Comparison of ENCODE assay signal across 8 cellular contexts in the genomic region with DNA sequence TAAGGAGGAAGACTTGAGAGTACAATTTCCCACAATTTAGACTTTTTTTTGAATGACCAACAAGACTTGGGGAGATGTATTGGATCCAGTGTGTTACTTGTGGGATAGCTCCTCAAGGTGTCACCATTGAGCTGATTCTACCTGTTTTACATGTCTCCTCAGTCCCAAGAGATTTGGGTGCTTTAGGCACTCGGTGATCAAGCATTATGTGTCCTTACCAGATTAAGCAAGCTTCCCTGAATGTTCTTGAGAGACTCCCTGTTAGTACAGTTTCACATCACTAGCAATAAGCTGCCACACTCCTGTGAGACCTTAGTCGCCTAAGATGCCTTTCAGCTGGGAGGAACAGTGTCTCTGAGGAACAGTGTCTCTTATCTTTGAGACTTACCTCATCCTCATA.
A peak's percentile ranks its signal among the peaks of the same experiment; 100 is the strongest.
DNase-seq lines count a peak whose midpoint lies in the region; ATAC-seq and TF ChIP-seq lines count a peak whose summit lies in the region.

No MANE protein-coding gene starts in this region.

- DNase-seq in NCI-H2171 treated with DMSO at 0.1 percent for 48 hours (lab: John Stamatoyannopoulos, UW) (peak; percentile 32), dermis microvascular lymphatic vessel endothelial cell (ENCODE audit: low read depth in 2 of 2) (peak; percentile 3 to 5), psoas muscle (no peak), left colon (no peak), posterior vena cava (ENCODE audit: low spot score) (no peak)

- peaks cover 25% of the 10 kb centered on the region for H3K4me1 ChIP-seq in psoas muscle

- peak; percentile 32 for TF ChIP-seq CTCF in psoas muscle (IDR thresholded peaks at IDR 0.05)

- no peaks in the 10 kb centered on the region for H3K27me3 ChIP-seq in psoas muscle (ENCODE audit: insufficient read depth in 3 of 3, low read length in 2 of 3)

- intact Hi-C loops in psoas muscle (cut with DNase I), result no loop called here
- intact Hi-C loops in left colon (cut with DNase I, micrococcal nuclease), result no loop called here
- intact Hi-C loops in posterior vena cava (cut with DNase I), result no loop called here

- WGBS in psoas muscle, 3 donors, result 35 to 64% (median 38%) methylated on average over 2 of the region's 2 CpGs

- H3K4me3 ChIP-seq in psoas muscle, result no peak overlapping the region

- no peaks in the 10 kb centered on the region for H3K9me3 ChIP-seq in psoas muscle

- peak; percentile 88 for ATAC-seq in GM18498 (IDR thresholded peaks at IDR 0.05; ENCODE audit: unreplicated experiment)
- ATAC-seq in HG02870 (IDR thresholded peaks at IDR 0.05; ENCODE audit: unreplicated experiment), result peak; percentile 79
- peak in 3 of 4 donors; percentile 22 to 55 (median 44) for ATAC-seq in psoas muscle
- ATAC-seq in left colon, result no peak
- no peak for ATAC-seq in GM19324 (IDR thresholded peaks at IDR 0.05; ENCODE audit: low FRiP score, unreplicated experiment)

- H3K36me3 ChIP-seq in psoas muscle (ENCODE audit: insufficient read depth in 1 of 2, low read depth in 1 of 2), result no peaks in the 10 kb centered on the region

- H3K27ac ChIP-seq in psoas muscle, result no peak overlapping the region

Comparison
In these comparisons a context has a peak if more than half of its experiments do, and no peak if none do; other contexts are left out.
1. ATAC-seq: peak in GM18498 (single experiment), HG02870 (single experiment) and psoas muscle (3 of 4); none in left colon (single experiment) and GM19324 (single experiment).
2. DNase-seq: peak in NCI-H2171 treated with DMSO at 0.1 percent for 48 hours (single experiment) and dermis microvascular lymphatic vessel endothelial cell (2 of 2); none in psoas muscle (0 of 2), left colon (0 of 2) and posterior vena cava (single experiment).